In the genomic region with DNA sequence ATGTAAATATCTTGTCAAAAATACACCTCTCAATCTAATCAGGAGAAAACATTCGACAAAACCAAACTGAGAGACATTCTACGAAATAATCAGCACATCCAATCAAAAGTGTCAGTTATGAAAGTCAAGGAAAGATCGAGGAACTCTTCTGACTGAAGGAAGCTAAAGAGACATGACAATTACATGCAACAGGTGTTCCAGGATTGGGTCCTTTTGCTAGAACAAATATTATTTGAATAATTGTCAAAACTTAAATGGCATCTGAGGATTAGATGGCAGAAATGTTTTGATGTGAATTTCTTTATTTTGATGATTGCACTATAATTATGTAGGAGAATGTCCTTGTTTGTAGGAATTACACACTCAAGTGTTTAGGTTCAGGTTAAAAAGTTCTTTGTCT, we compare ENCODE assay signal across 8 cellular contexts.
"Had no signal": no experiment of that assay in that cellular context is flagged by ENCODE, and none has a peak within 500 bp of the region (broad histone marks: within the 10 kb centered on the region; RNA-seq: fewer than 3 reads in every experiment).

No MANE protein-coding gene starts in this region.

- H3K36me3 Mint-ChIP-seq: IgD-negative memory B cell had no signal

- DNase-seq: IMR-90, KBM-7, KG1 had no signal

- H3K4me2 ChIP-seq: KMS-11 had no signal

- ATAC-seq: HepG2 had no signal

- H3K27ac Mint-ChIP-seq: IgD-negative memory B cell had no signal

- H3K9ac ChIP-seq: KMS-11 had no signal

- H3K27ac ChIP-seq: HL-60, KMS-11 had no signal

- H3K4me3 Mint-ChIP-seq: IgD-negative memory B cell had no signal

- H3K9me3 Mint-ChIP-seq: IgD-negative memory B cell had no signal

- FAIRE-seq: HepG2, HTR-8/SVneo had no signal
